ENCODE assay signal across 37 cellular contexts in the genomic region with DNA sequence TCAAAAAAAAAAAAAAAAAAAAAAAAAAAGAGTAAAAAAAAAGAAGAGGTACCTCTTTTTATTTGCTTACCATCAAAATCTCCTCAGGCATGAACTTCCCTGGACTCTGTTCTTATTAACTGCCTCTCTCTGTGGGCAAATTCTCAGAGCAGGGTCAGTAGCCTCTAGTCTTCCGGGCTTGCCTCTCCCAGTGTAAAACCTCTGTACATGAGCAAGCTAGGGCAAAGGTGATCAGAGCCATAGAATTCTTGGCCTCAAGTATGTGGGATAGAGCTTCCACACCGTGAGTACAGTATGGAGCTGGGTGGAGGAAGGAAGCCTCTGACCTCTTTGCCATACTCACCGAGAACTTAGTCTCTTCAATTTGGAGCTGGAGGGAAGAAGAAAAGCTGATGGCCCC.
"Had no signal": no experiment of that assay in that cellular context is flagged by ENCODE, and none has a peak within 500 bp of the region (broad histone marks: within the 10 kb centered on the region; RNA-seq: fewer than 3 reads in every experiment).

No MANE protein-coding gene starts in this region.

- H3K4me3 ChIP-seq: Peyer's patch had no signal

- H3K27me3 Mint-ChIP-seq: activated B cell treated with CpG ODN at 0.5 μM for 24 hours; activated CD4-positive, alpha-beta memory T cell treated with anti-CD3 and anti-CD28 coated beads for 36 hours had no signal

- H3K9me3 ChIP-seq: Peyer's patch had no signal

- H3K27ac Mint-ChIP-seq: activated B cell treated with CpG ODN at 0.5 μM for 24 hours; activated CD4-positive, alpha-beta memory T cell treated with anti-CD3 and anti-CD28 coated beads for 36 hours; activated naive CD4-positive, alpha-beta T cell treated with anti-CD3 and anti-CD28 coated beads for 36 hours; activated T-cell treated with anti-CD3 and anti-CD28 coated beads, Interleukin-2, amount 50 U/mL, for 72 hours; activated T-helper 2 cell treated with anti-CD3 and anti-CD28 coated beads, Interferon-gamma antibody, Interleukin-2, Interleukin-4, amounts not matched to agents 10 μg/mL and 5 μg/mL and 100 μg/mL, durations not matched to agents 14 hours and 24 hours and 36 hours had no signal

- ATAC-seq: activated naive CD4-positive, alpha-beta T cell treated with anti-CD3 and anti-CD28 coated beads, Interleukin-2, amount 50 U/mL, for 72 hours; activated T-cell treated with anti-CD3 and anti-CD28 coated beads, Interleukin-2, amount 50 U/mL, for 72 hours; PC-3; SK-N-SH treated with all-trans-retinoic acid at 6 μM for 48 hours had no signal

- H3K4me3 Mint-ChIP-seq: activated B cell treated with CpG ODN at 0.5 μM for 24 hours; activated CD4-positive, alpha-beta memory T cell treated with anti-CD3 and anti-CD28 coated beads for 36 hours; activated naive CD4-positive, alpha-beta T cell treated with anti-CD3 and anti-CD28 coated beads for 36 hours; activated T-cell treated with anti-CD3 and anti-CD28 coated beads, Interleukin-2, amount 50 U/mL, for 72 hours had no signal

- H3K4me1 Mint-ChIP-seq: activated B cell treated with CpG ODN at 0.5 μM for 24 hours had no signal

- H3K27ac ChIP-seq: brain microvascular endothelial cell, KMS-11, VCaP had no signal

- DNase-seq: activated B cell treated with CpG ODN at 0.5 μM for 24 hours; activated CD4-positive, alpha-beta memory T cell treated with anti-CD3 and anti-CD28 coated beads for 36 hours; activated CD4-positive, alpha-beta T cell treated with anti-CD3 and anti-CD28 coated beads for 4 hours; activated CD4-positive, alpha-beta T cell treated with anti-CD3 and anti-CD28 coated beads, Interleukin-2, amount 50 U/mL, for 1 hour; activated CD4-positive, CD25-positive, alpha-beta regulatory T cell treated with anti-CD3 and anti-CD28 coated beads, Interleukin-2, amount 50 U/mL, for 72 hours; activated CD8-positive, alpha-beta memory T cell treated with anti-CD3 and anti-CD28 coated beads, Interleukin-2, amount 50 U/mL, for 4 hours; activated gamma-delta T cell; activated naive CD4-positive, alpha-beta T cell treated with anti-CD3 and anti-CD28 coated beads for 36 hours; activated T-cell treated with anti-CD3 and anti-CD28 coated beads for 4 hours; activated T-cell treated with anti-CD3 and anti-CD28 coated beads, Interleukin-2, amount 50 U/mL, for 72 hours; amniotic stem cell; aorta; brain microvascular endothelial cell; central memory CD4-positive, alpha-beta T cell; NCI-H1092 treated with DMSO at 0.1 percent for 48 hours; NCI-H1417; NCI-H146; NCI-H187; NCI-H2029 treated with DMSO at 0.1 percent for 48 hours; NCI-H2107; NCI-H2171; NCI-H510A; NCI-H526; NCI-H748 treated with DMSO at 0.1 percent for 48 hours; NK-92 treated with Interleukin-12 subunit alpha and Interleukin-12 subunit beta, amount 100 ng/mL, for 24 hours; PC-3; RPMI8226; SIG-M5; T-helper 1 cell; T-helper 2 cell; T-helper 9 cell had no signal

- H3K27me3 ChIP-seq: brain microvascular endothelial cell, Peyer's patch had no signal

- H3K9me3 Mint-ChIP-seq: activated B cell treated with CpG ODN at 0.5 μM for 24 hours; activated CD4-positive, alpha-beta memory T cell treated with anti-CD3 and anti-CD28 coated beads for 36 hours; activated naive CD4-positive, alpha-beta T cell treated with anti-CD3 and anti-CD28 coated beads for 36 hours; activated naive CD4-positive, alpha-beta T cell treated with anti-CD3 and anti-CD28 coated beads, Interleukin-2, amount 50 U/mL, for 72 hours; activated T-cell treated with anti-CD3 and anti-CD28 coated beads, Interleukin-2, amount 50 U/mL, for 72 hours; activated T-helper 2 cell treated with anti-CD3 and anti-CD28 coated beads, Interferon-gamma antibody, Interleukin-2, Interleukin-4, amounts not matched to agents 10 μg/mL and 5 μg/mL and 100 μg/mL, durations not matched to agents 14 hours and 24 hours and 36 hours had no signal
